ENCODE assay signal across 14 cellular contexts in the genomic region with DNA sequence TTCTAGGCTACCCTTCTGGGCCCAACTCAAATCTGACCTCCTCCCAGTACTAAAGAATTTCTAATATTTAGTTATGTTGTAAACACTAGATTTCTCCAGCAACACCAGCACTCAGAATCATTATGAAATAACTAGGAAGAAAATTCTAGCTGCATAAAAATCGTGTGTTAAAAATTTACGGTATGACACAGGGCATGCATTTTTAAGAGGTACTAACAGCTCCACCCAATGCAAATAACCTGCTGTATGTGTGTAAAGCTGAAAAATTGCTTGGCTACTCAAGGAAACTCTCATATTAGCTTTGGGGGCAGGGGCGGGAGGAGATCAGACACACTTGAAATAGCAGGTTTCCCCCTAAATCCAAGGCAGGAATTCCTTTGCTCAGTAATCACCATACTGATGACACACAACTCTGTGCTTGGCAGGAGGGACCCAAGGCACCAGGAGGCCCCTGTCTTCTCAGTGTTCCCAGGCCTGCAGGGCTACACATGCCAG. TPM values are rescaled to one million over a fixed set of nuclear protein-coding genes. Genes with fewer than 3 reads are reported as not detected.
DNase-seq lines count a peak whose midpoint lies in the region; ATAC-seq, FAIRE-seq and TF ChIP-seq lines count a peak whose summit lies in the region.
"Had no signal": no experiment of that assay in that cellular context is flagged by ENCODE, and none has a peak within 500 bp of the region (broad histone marks: within the 10 kb centered on the region; RNA-seq: fewer than 3 reads in every experiment).

No MANE protein-coding gene starts in this region.

- peaks cover 71% of the 10 kb centered on the region for H3K36me3 Mint-ChIP-seq in activated CD4-positive, alpha-beta T cell treated with anti-CD3 and anti-CD28 coated beads, Interleukin-2, amount 10 ng/mL, durations not matched to agents 24 days and 14 days (ENCODE audit: low read depth)
- peaks cover 3% of the 10 kb centered on the region for H3K36me3 Mint-ChIP-seq in T-helper 17 cell (ENCODE audit: low read depth)
- peaks cover 19 to 56% of the 10 kb centered on the region in 2 donors for H3K36me3 Mint-ChIP-seq in stimulated activated naive B cell treated with anti-CD40 and anti-IgM and Interleukin-4, amounts not matched to agents 10 μg/mL and 1 μg/mL and 100 μg/mL, for 72 hours

- TF ChIP-seq CTCF in gastroesophageal sphincter (IDR thresholded peaks at IDR 0.05) (no peak), HepG2 (CRISPR knock-in tag; IDR thresholded peaks at IDR 0.05) (no peak)

- H3K9me3 ChIP-seq in T-helper 17 cell (ENCODE audit: control insufficient read depth, low read length, poor library complexity, severe bottlenecking) (no peaks in the 10 kb centered on the region), gastroesophageal sphincter (no peaks in the 10 kb centered on the region), HepG2 (ENCODE audit: low read length) (no peaks in the 10 kb centered on the region)
- H3K9me3 ChIP-seq: HAP-1, SJCRH30 had no signal

- ATAC-seq in T-helper 17 cell (no peak), gastroesophageal sphincter (peak; percentile 32), HepG2 (no peak), GM19395 (IDR thresholded peaks at IDR 0.05; ENCODE audit: unreplicated experiment) (no peak)
- no peak for ATAC-seq in stimulated activated naive B cell treated with anti-CD40 and anti-IgM and Interleukin-4, amounts not matched to agents 10 μg/mL and 1 μg/mL and 100 μg/mL, for 72 hours (replicated peaks)

- no peak overlapping the region for H3K9ac ChIP-seq in HepG2 (ENCODE audit: insufficient read depth, low read depth, low read length)

- DNase-seq in activated CD4-positive, alpha-beta T cell treated with anti-CD3 and anti-CD28 coated beads, Interleukin-2, amount 10 ng/mL, durations not matched to agents 24 days and 14 days: no peak
- DNase-seq in activated CD4-positive, alpha-beta T cell treated with anti-CD3 and anti-CD28 coated beads, Interleukin-2, amount 50 U/mL, for 48 hours: no peak
- DNase-seq in T-helper 17 cell (no peak), HepG2 (ENCODE audit: low spot score) (no peak), GM19240 (ENCODE audit: insufficient read length, low spot score) (no peak)
- DNase-seq in stimulated activated naive B cell treated with anti-CD40 and anti-IgM and Interleukin-4, amounts not matched to agents 10 μg/mL and 1 μg/mL and 100 μg/mL, for 72 hours: no peak
- DNase-seq: NCI-H2029, SJCRH30, WERI-Rb-1 had no signal

- BruUV-seq in HepG2 (replicated peaks; lab: Mats Ljungman, UMichigan): no TSS peak

- TF ChIP-seq POLR2A in gastroesophageal sphincter (IDR thresholded peaks at IDR 0.05): no peak
- TF ChIP-seq POLR2A in HepG2 (IDR thresholded peaks at IDR 0.05; ENCODE audit: insufficient read depth in 1 of 2, low read depth in 2 of 2, low read length in 2 of 2): no peak

- 27 to 60% methylated on average over 2 to 3 of the region's 3 CpGs for WGBS in gastroesophageal sphincter (ENCODE audit: low coverage in 1 of 2), 2 donors
- WGBS in HepG2 (ENCODE audit: low lambda C conversion rate): 86% methylated on average over 2 of the region's 3 CpGs

- H3K4me1 Mint-ChIP-seq in activated CD4-positive, alpha-beta T cell treated with anti-CD3 and anti-CD28 coated beads, Interleukin-2, amount 10 ng/mL, durations not matched to agents 24 days and 14 days: peaks cover 55% of the 10 kb centered on the region
- peaks cover 28% of the 10 kb centered on the region for H3K4me1 Mint-ChIP-seq in T-helper 17 cell
- H3K4me1 Mint-ChIP-seq in stimulated activated naive B cell treated with anti-CD40 and anti-IgM and Interleukin-4, amounts not matched to agents 10 μg/mL and 1 μg/mL and 100 μg/mL, for 72 hours: peaks cover 15 to 32% of the 10 kb centered on the region in 2 donors

- FAIRE-seq in HepG2 (lab: Jason Lieb, UNC): no peak

- peak overlapping the region; percentile 20 for H3K4me3 Mint-ChIP-seq in activated CD4-positive, alpha-beta T cell treated with anti-CD3 and anti-CD28 coated beads, Interleukin-2, amount 10 ng/mL, durations not matched to agents 24 days and 14 days
- no peak overlapping the region for H3K4me3 Mint-ChIP-seq in T-helper 17 cell
- no peak overlapping the region for H3K4me3 Mint-ChIP-seq in stimulated activated naive B cell treated with anti-CD40 and anti-IgM and Interleukin-4, amounts not matched to agents 10 μg/mL and 1 μg/mL and 100 μg/mL, for 72 hours
- H3K4me3 Mint-ChIP-seq: central memory CD8-positive, alpha-beta T cell; IgD-negative memory B cell had no signal

- no peaks in the 10 kb centered on the region for H3K79me2 ChIP-seq in HepG2 (ENCODE audit: insufficient read depth, low read length)

- no peak overlapping the region for H3K4me2 ChIP-seq in HepG2 (ENCODE audit: low read depth, low read length)

- intact Hi-C loops in activated CD4-positive, alpha-beta T cell treated with anti-CD3 and anti-CD28 coated beads, Interleukin-2, amount 10 ng/mL, durations not matched to agents 24 days and 14 days (cut with micrococcal nuclease): no loop called here
- intact Hi-C loops in HepG2 (cut with micrococcal nuclease; ENCODE audit: unreplicated experiment): no loop called here

- in situ Hi-C loops in HepG2 (cut with HindIII; ENCODE audit: extremely low pct_ligation_motif_present, low pct_unique_long_range_greater_than_20kb): no loop called here

- H3K4me1 ChIP-seq in gastroesophageal sphincter: peaks cover 6 to 77% (median 29%) of the 10 kb centered on the region in 3 donors
- H3K4me1 ChIP-seq in HepG2 (ENCODE audit: insufficient read depth, low read length): no peaks in the 10 kb centered on the region
- H3K4me1 ChIP-seq: HAP-1 had no signal

- TF ChIP-seq RAD21 in HepG2 (CRISPR knock-in tag; IDR thresholded peaks at IDR 0.05): no peak

- no peaks in the 10 kb centered on the region for H3K27me3 ChIP-seq in gastroesophageal sphincter
- no peaks in the 10 kb centered on the region for H3K27me3 ChIP-seq in HepG2 (ENCODE audit: control insufficient read depth in 1 of 2, insufficient read depth in 2 of 2, low read length in 2 of 2)
- H3K27me3 ChIP-seq: SJCRH30 had no signal

- H3K27ac ChIP-seq in gastroesophageal sphincter (peak overlapping the region; percentile 18 to 63 (median 52)), HepG2 (ENCODE audit: extremely low read length, insufficient read depth, low read length) (no peak overlapping the region)
- H3K27ac ChIP-seq: SJCRH30, WERI-Rb-1 had no signal

- H2AFZ ChIP-seq in HepG2 (ENCODE audit: low read length): no peak overlapping the region

- no peaks in the 10 kb centered on the region for H3K9me3 Mint-ChIP-seq in activated CD4-positive, alpha-beta T cell treated with anti-CD3 and anti-CD28 coated beads, Interleukin-2, amount 10 ng/mL, durations not matched to agents 24 days and 14 days
- H3K9me3 Mint-ChIP-seq in stimulated activated naive B cell treated with anti-CD40 and anti-IgM and Interleukin-4, amounts not matched to agents 10 μg/mL and 1 μg/mL and 100 μg/mL, for 72 hours: no peaks in the 10 kb centered on the region
- H3K9me3 Mint-ChIP-seq: central memory CD8-positive, alpha-beta T cell; IgD-negative memory B cell had no signal

- peak overlapping the region; percentile 83 for H3K27ac Mint-ChIP-seq in activated CD4-positive, alpha-beta T cell treated with anti-CD3 and anti-CD28 coated beads, Interleukin-2, amount 10 ng/mL, durations not matched to agents 24 days and 14 days
- peak overlapping the region; percentile 80 for H3K27ac Mint-ChIP-seq in T-helper 17 cell
- H3K27ac Mint-ChIP-seq in stimulated activated naive B cell treated with anti-CD40 and anti-IgM and Interleukin-4, amounts not matched to agents 10 μg/mL and 1 μg/mL and 100 μg/mL, for 72 hours: peak overlapping the region; percentile 62
- H3K27ac Mint-ChIP-seq: IgD-negative memory B cell had no signal

- H4K20me1 ChIP-seq in HepG2 (ENCODE audit: insufficient read depth, low read length): no peaks in the 10 kb centered on the region; the same call in 1 of the 2 replicates

- no peak for TF ChIP-seq EP300 in gastroesophageal sphincter (IDR thresholded peaks at IDR 0.05)
- TF ChIP-seq EP300 in HepG2 (IDR thresholded peaks at IDR 0.05; ENCODE audit: low read depth in 2 of 2, low read length in 2 of 2): no peak
- no peak for TF ChIP-seq EP300 in HepG2 (CRISPR knock-in tag; IDR thresholded peaks at IDR 0.05; ENCODE audit: borderline replicate concordance)

- H3K4me3 ChIP-seq in gastroesophageal sphincter: no peak overlapping the region
- no peak overlapping the region for H3K4me3 ChIP-seq in HepG2 (replicated peaks in 1 of 3; ENCODE audit: insufficient read depth in 1 of 3, low read depth in 2 of 3, low read length in 3 of 3)
- H3K4me3 ChIP-seq: HAP-1, SJCRH30 had no signal

- CTCF ChIA-PET in HepG2 (lab: Yijun Ruan, JAX; ENCODE audit: low intra/inter-chr PET ratio, low total read pairs): no interaction called here

- POLR2A ChIA-PET in HepG2 (lab: Yijun Ruan, JAX): no interaction called here

- H3K36me3 ChIP-seq in gastroesophageal sphincter (peaks cover 0 to 59% of the 10 kb centered on the region in 2 donors), HepG2 (replicated peaks in 1 of 2; ENCODE audit: control insufficient read depth in 1 of 2, insufficient read depth in 2 of 2, low read length in 2 of 2) (peaks cover 42 to 98% of the 10 kb centered on the region in 2 experiments)

- no peaks in the 10 kb centered on the region for H3K27me3 Mint-ChIP-seq in activated CD4-positive, alpha-beta T cell treated with anti-CD3 and anti-CD28 coated beads, Interleukin-2, amount 10 ng/mL, durations not matched to agents 24 days and 14 days
- H3K27me3 Mint-ChIP-seq in T-helper 17 cell: no peaks in the 10 kb centered on the region
- H3K27me3 Mint-ChIP-seq in stimulated activated naive B cell treated with anti-CD40 and anti-IgM and Interleukin-4, amounts not matched to agents 10 μg/mL and 1 μg/mL and 100 μg/mL, for 72 hours: no peaks in the 10 kb centered on the region
- H3K27me3 Mint-ChIP-seq: central memory CD8-positive, alpha-beta T cell; IgD-negative memory B cell had no signal

RNA-seq across cellular contexts. Expression of a gene that starts 27.2 kb away (rescaled TPM):
- 282 and 289 TPM in 2 replicates for total RNA-seq in activated CD4-positive, alpha-beta T cell treated with anti-CD3 and anti-CD28 coated beads, Interleukin-2, amount 10 ng/mL, durations not matched to agents 24 days and 14 days
- total RNA-seq in T-helper 17 cell: 100 to 1,000 TPM; 124 to 141 TPM
- total RNA-seq in gastroesophageal sphincter: 100 to 1,000 TPM; 163 to 180 (median 177) TPM
- total RNA-seq in HepG2 (2016; rRNA removed; fragmentation: Illumina TruSeq; extraction: Trizol): 141 and 158 TPM in 2 replicates
- total RNA-seq in HepG2 (2016; cell fraction: cytosol; rRNA removed; fragmentation: Illumina TruSeq; extraction: Trizol; ENCODE audit: low read depth): 34.0 and 36.6 TPM in 2 replicates
- 139 and 158 TPM in 2 replicates for total RNA-seq in HepG2 (2016; cell fraction: insoluble cytoplasmic fraction; rRNA removed; fragmentation: Illumina TruSeq; extraction: Trizol)
- 72.7 and 73.0 TPM in 2 replicates for total RNA-seq in HepG2 (2016; cell fraction: membrane; rRNA removed; fragmentation: Illumina TruSeq; extraction: Trizol)
- total RNA-seq in HepG2 (2016; cell fraction: nucleus; rRNA removed; fragmentation: Illumina TruSeq; extraction: Trizol): 138 and 155 TPM in 2 replicates
- 64.7 and 69.1 TPM in 2 replicates for polyA plus RNA-seq in HepG2 (2011; rRNA removed)
- polyA plus RNA-seq in HepG2 (2011; cell fraction: cytosol; rRNA removed): 58.5 and 70.5 TPM in 2 replicates
- polyA plus RNA-seq in HepG2 (2011; cell fraction: nucleus; rRNA removed): 131 and 137 TPM in 2 replicates
- 67.6 and 67.7 TPM in 2 replicates for polyA plus RNA-seq in HepG2 (2012)
- 42.2 and 45.6 TPM in 2 replicates for polyA plus RNA-seq in HepG2 (2016; cell fraction: cytosol; fragmentation: Illumina TruSeq; extraction: Trizol; ENCODE audit: low read depth)
- polyA plus RNA-seq in HepG2 (2016; cell fraction: insoluble cytoplasmic fraction; fragmentation: Illumina TruSeq; extraction: Trizol; ENCODE audit: low read depth): 188 and 202 TPM in 2 replicates
- 69.9 and 70.3 TPM in 2 replicates for polyA plus RNA-seq in HepG2 (2016; cell fraction: membrane; fragmentation: Illumina TruSeq; extraction: Trizol; ENCODE audit: low read depth)
- 226 and 231 TPM in 2 replicates for polyA plus RNA-seq in HepG2 (2016; cell fraction: nucleus; fragmentation: Illumina TruSeq; extraction: Trizol; ENCODE audit: insufficient read depth, low read depth)
- 58.8 and 154 TPM in 2 replicates for polyA minus RNA-seq in HepG2 (2011; rRNA and poly(A)+ RNA removed; ENCODE audit: low replicate concordance)
- 32.4 and 34.2 TPM in 2 replicates for polyA minus RNA-seq in HepG2 (2011; cell fraction: cytosol; rRNA and poly(A)+ RNA removed)
- 125 and 144 TPM in 2 replicates for polyA minus RNA-seq in HepG2 (2011; cell fraction: nucleus; rRNA and poly(A)+ RNA removed)
